Comparison of ENCODE assay signal across 22 cellular contexts in genomic region chr4:76799718-76800117, GRCh38.
DNase-seq lines count a peak whose midpoint lies in the region; ATAC-seq, FAIRE-seq and TF ChIP-seq lines count a peak whose summit lies in the region.
"Had no signal": no experiment of that assay in that cellular context is flagged by ENCODE, and none has a peak within 500 bp of the region (broad histone marks: within the 10 kb centered on the region; RNA-seq: fewer than 3 reads in every experiment).

No MANE protein-coding gene starts in this region.

- H3K9ac ChIP-seq in HCT116 (ENCODE audit: low read length), result no peak overlapping the region
- H3K9ac ChIP-seq in K562 (ENCODE audit: insufficient read depth in 1 of 2, low read depth in 2 of 2, low read length in 2 of 2), result no peak overlapping the region
- no peak overlapping the region for H3K9ac ChIP-seq in mesenchymal stem cell (ENCODE audit: low read length)

- H3K9me3 ChIP-seq in HCT116 (ENCODE audit: control insufficient read depth in 1 of 2, insufficient read depth in 1 of 2, low read depth in 1 of 2, low read length in 2 of 2) (no peaks in the 10 kb centered on the region), K562 (replicated peaks; ENCODE audit: control insufficient read depth, insufficient read depth, low read depth, low read length) (no peaks in the 10 kb centered on the region), mesenchymal stem cell (ENCODE audit: control insufficient read depth, low read length) (no peaks in the 10 kb centered on the region)
- H3K9me3 ChIP-seq: HAP-1 had no signal

- DNase-seq in HCT116 (ENCODE audit: low read depth, low spot score) (no peak), K562 (ENCODE audit: extremely low read depth in 1 of 4, low spot score in 3 of 4) (no peak), mesenchymal stem cell (peak; percentile 34), RPMI8226 (no peak), coronary artery (ENCODE audit: low spot score) (no peak)
- DNase-seq: Calu3; CD8-positive, alpha-beta T cell; DND-41; KG1; MM.1S; NCI-H2029; NCI-H2227 treated with DMSO at 0.1 percent for 48 hours; NCI-H526 treated with DMSO at 0.1 percent for 48 hours; SHP77 treated with DMSO at 0.1 percent for 48 hours had no signal

- H3K4ac ChIP-seq in mesenchymal stem cell (ENCODE audit: low read depth in 1 of 2, low read length in 2 of 2), result no peak overlapping the region

- FAIRE-seq in K562 (lab: Jason Lieb, UNC), result no peak

- POLR2A ChIA-PET in HCT116 (lab: Charles Lee) (no interaction called here), K562 (lab: Yijun Ruan, JAX) (no interaction called here)

- no peak overlapping the region for H3K4me2 ChIP-seq in HCT116 (ENCODE audit: low read length)
- no peak overlapping the region for H3K4me2 ChIP-seq in K562 (ENCODE audit: insufficient read depth, low read length)
- H3K4me2 ChIP-seq in mesenchymal stem cell (ENCODE audit: low read length, poor library complexity, severe bottlenecking), result no peak overlapping the region
- H3K4me2 ChIP-seq: GM23338 had no signal

- no peak overlapping the region for H3K23ac ChIP-seq in mesenchymal stem cell (ENCODE audit: low read length in 2 of 2)

- H2AK5ac ChIP-seq in mesenchymal stem cell (ENCODE audit: low read length, severe bottlenecking), result no peak overlapping the region

- H2BK15ac ChIP-seq in mesenchymal stem cell (ENCODE audit: low read depth, poor library complexity, severe bottlenecking), result no peak overlapping the region

- H4K8ac ChIP-seq in mesenchymal stem cell (ENCODE audit: low read length), result no peak overlapping the region

- H2BK120ac ChIP-seq in mesenchymal stem cell (ENCODE audit: low read depth, low read length), result no peak overlapping the region

- no peak for TF ChIP-seq CTCF in HCT116 (IDR thresholded peaks at IDR 0.05 in 2 of 3, conservative IDR thresholded peaks at IDR 0.05 in 1 of 3; ENCODE audit: borderline replicate concordance in 1 of 3, insufficient read depth in 1 of 3, low read depth in 2 of 3, low read length in 2 of 3)
- TF ChIP-seq CTCF in K562 (IDR thresholded peaks at IDR 0.05 in 2 of 3, conservative IDR thresholded peaks at IDR 0.05 in 1 of 3; ENCODE audit: insufficient read depth in 2 of 3, low read depth in 1 of 3, low read length in 3 of 3), result no peak
- TF ChIP-seq CTCF in coronary artery (IDR thresholded peaks at IDR 0.05), result no peak

- H2AFZ ChIP-seq in HCT116 (ENCODE audit: low read depth, low read length, poor library complexity, severe bottlenecking), result no peak overlapping the region
- no peak overlapping the region; the same call in 1 of the 2 replicates for H2AFZ ChIP-seq in K562 (ENCODE audit: low read depth, low read length)
- no peak overlapping the region for H2AFZ ChIP-seq in mesenchymal stem cell (ENCODE audit: low read depth, low read length)

- H3K9me2 ChIP-seq in HCT116 (ENCODE audit: insufficient read depth), result no peaks in the 10 kb centered on the region

- no peak for ATAC-seq in HCT116
- ATAC-seq in K562, result no peak
- ATAC-seq in GM18511 (IDR thresholded peaks at IDR 0.05; ENCODE audit: unreplicated experiment), result no peak
- ATAC-seq in GM21423 (IDR thresholded peaks at IDR 0.05; ENCODE audit: unreplicated experiment), result no peak
- ATAC-seq: CD8-positive, alpha-beta T cell; GM23338 had no signal

- H3K4me1 ChIP-seq in HCT116 (ENCODE audit: control insufficient read depth in 1 of 2, insufficient read depth in 2 of 2, low read length in 2 of 2), result peaks cover 0 to 7% of the 10 kb centered on the region in 2 experiments; a peak in 1 of 4 replicates
- peaks cover 8 to 17% of the 10 kb centered on the region in 2 experiments for H3K4me1 ChIP-seq in K562 (replicated peaks in 1 of 2; ENCODE audit: control insufficient read depth in 2 of 2, insufficient read depth in 2 of 2, low read length in 2 of 2)
- peaks cover 13% of the 10 kb centered on the region for H3K4me1 ChIP-seq in mesenchymal stem cell (ENCODE audit: control insufficient read depth, insufficient read depth, low read depth, low read length)
- H3K4me1 ChIP-seq: HAP-1 had no signal

- CTCF ChIA-PET in HCT116 (lab: Charles Lee), result no interaction called here
- CTCF ChIA-PET in K562 (lab: Yijun Ruan, JAX; ENCODE audit: low intra/inter-chr PET ratio), result no interaction called here

- BruUV-seq in HCT116 (replicated peaks; lab: Mats Ljungman, UMichigan) (no TSS peak), K562 (replicated peaks; lab: Mats Ljungman, UMichigan) (no TSS peak)

- RAD21 ChIA-PET in HCT116 (lab: Charles Lee; ENCODE audit: low non-redundant PET in 1 of 2, low total read pairs in 2 of 2, uncharacterized antibody in 2 of 2, unreplicated experiment in 2 of 2), result no interaction called here

- H3K18ac ChIP-seq in mesenchymal stem cell (ENCODE audit: low read depth in 1 of 2, low read length in 2 of 2), result no peak overlapping the region

- no peaks in the 10 kb centered on the region for H3K27me3 ChIP-seq in HCT116 (ENCODE audit: insufficient read depth, low read length)
- no peaks in the 10 kb centered on the region for H3K27me3 ChIP-seq in K562 (ENCODE audit: control insufficient read depth in 2 of 2, insufficient read depth in 2 of 2, low read length in 2 of 2)
- H3K27me3 ChIP-seq in mesenchymal stem cell (ENCODE audit: control insufficient read depth in 1 of 2, insufficient read depth in 1 of 2, low read length in 2 of 2), result no peaks in the 10 kb centered on the region

- H2BK12ac ChIP-seq in mesenchymal stem cell (ENCODE audit: low read length in 2 of 2), result no peak overlapping the region

- H3K36me3 ChIP-seq in HCT116 (ENCODE audit: control insufficient read depth in 1 of 2, insufficient read depth in 2 of 2, low read length in 2 of 2), result no peaks in the 10 kb centered on the region
- H3K36me3 ChIP-seq in K562 (ENCODE audit: control insufficient read depth, insufficient read depth, low read length), result no peaks in the 10 kb centered on the region
- no peaks in the 10 kb centered on the region for H3K36me3 ChIP-seq in mesenchymal stem cell (ENCODE audit: control insufficient read depth in 1 of 2, insufficient read depth in 2 of 2, low read depth in 1 of 2, low read length in 2 of 2)
- H3K36me3 ChIP-seq: HAP-1 had no signal

- no peaks in the 10 kb centered on the region for H3K9me1 ChIP-seq in K562 (ENCODE audit: control insufficient read depth, insufficient read depth, low read length)

- intact Hi-C loops in HCT116 (cut with micrococcal nuclease) (no loop called here), K562 (cut with micrococcal nuclease) (no loop called here)

- no peak for TF ChIP-seq POLR2A in HCT116 (IDR thresholded peaks at IDR 0.05; ENCODE audit: borderline replicate concordance, extremely low read depth, insufficient read depth, insufficient read length)
- no peak for TF ChIP-seq POLR2A in K562 (conservative IDR thresholded peaks at IDR 0.05)

- H3K4me3 ChIP-seq in HCT116 (replicated peaks in 1 of 2; ENCODE audit: low read depth in 1 of 2, low read length in 2 of 2) (no peak overlapping the region), K562 (no peak overlapping the region), mesenchymal stem cell (ENCODE audit: insufficient read depth in 1 of 2, low read depth in 1 of 2, low read length in 2 of 2) (no peak overlapping the region), coronary artery (no peak overlapping the region)
- H3K4me3 ChIP-seq: GM23338, HAP-1, SK-N-MC had no signal

- no peak overlapping the region for H4K91ac ChIP-seq in mesenchymal stem cell (ENCODE audit: low read length)

- no peaks in the 10 kb centered on the region for H3K79me1 ChIP-seq in mesenchymal stem cell (replicated peaks; ENCODE audit: low read length, poor library complexity, severe bottlenecking)

- no peaks in the 10 kb centered on the region for H3K79me2 ChIP-seq in HCT116 (ENCODE audit: insufficient read depth, low read length)
- H3K79me2 ChIP-seq in K562 (ENCODE audit: control insufficient read depth, insufficient read depth, low read length), result no peaks in the 10 kb centered on the region

- no peaks in the 10 kb centered on the region for H4K20me1 ChIP-seq in HCT116 (ENCODE audit: insufficient read depth)
- H4K20me1 ChIP-seq in K562 (replicated peaks; ENCODE audit: control insufficient read depth, insufficient read depth, low read length), result no peaks in the 10 kb centered on the region

- TF ChIP-seq RAD21 in HCT116 (IDR thresholded peaks at IDR 0.05; ENCODE audit: low read depth) (no peak), Ishikawa (IDR thresholded peaks at IDR 0.05; ENCODE audit: low read depth) (no peak), K562 (CRISPR knock-in tag; conservative IDR thresholded peaks at IDR 0.05 in 1 of 2, IDR thresholded peaks at IDR 0.05 in 1 of 2) (no peak)

- no peak overlapping the region for H2BK5ac ChIP-seq in mesenchymal stem cell (ENCODE audit: low read depth, low read length, poor library complexity, severe bottlenecking)

- H3K14ac ChIP-seq in mesenchymal stem cell (ENCODE audit: low read length in 2 of 2), result no peak overlapping the region

- H3K27ac ChIP-seq in HCT116 (ENCODE audit: low read depth, low read length) (no peak overlapping the region), K562 (ENCODE audit: extremely low read depth, low read depth, low read length) (no peak overlapping the region), mesenchymal stem cell (ENCODE audit: low read length, poor library complexity, severe bottlenecking) (no peak overlapping the region), coronary artery (no peak overlapping the region)
- H3K27ac ChIP-seq: C4-2B, RWPE1, SK-N-MC had no signal

- TF ChIP-seq EP300 in Ishikawa (IDR thresholded peaks at IDR 0.05; ENCODE audit: borderline replicate concordance) (no peak), K562 (IDR thresholded peaks at IDR 0.05; ENCODE audit: low read length) (no peak)

- in situ Hi-C loops in K562 (cut with MboI), result no loop called here

TF ChIP-seq in Ishikawa, 13 proteins besides CTCF, POLR2A, EP300 and RAD21:
- TF ChIP-seq TEAD4 (IDR thresholded peaks at IDR 0.05) (no peak), CREB1 (IDR thresholded peaks at IDR 0.05; ENCODE audit: low read depth) (no peak), CEBPB (IDR thresholded peaks at IDR 0.05) (peak; percentile 45; the same call in 1 of the 2 replicates), TAF1 (IDR thresholded peaks at IDR 0.05; ENCODE audit: low read depth) (no peak)

TF ChIP-seq in K562, 482 proteins besides CTCF, POLR2A, EP300 and RAD21 (continues in another document):
- TF ChIP-seq SRSF7 (optimal IDR thresholded peaks at IDR 0.05; ENCODE audit: low read depth, low read length) (no peak), ZNF766 (CRISPR knock-in tag; conservative IDR thresholded peaks at IDR 0.05) (no peak), CAMTA2 (CRISPR knock-in tag; conservative IDR thresholded peaks at IDR 0.05) (no peak)

Comparison
In these comparisons a context has a peak if more than half of its experiments do, and no peak if none do; other contexts are left out.
1. Of the 22 proteins assayed by ChIP-seq in both K562 and HCT116: peak only in K562: none; only in HCT116: CBX3 and SP1; in both: CEBPB; in neither: 18; mixed calls (peak in some experiments, not most) for 1.